In the genomic region with DNA sequence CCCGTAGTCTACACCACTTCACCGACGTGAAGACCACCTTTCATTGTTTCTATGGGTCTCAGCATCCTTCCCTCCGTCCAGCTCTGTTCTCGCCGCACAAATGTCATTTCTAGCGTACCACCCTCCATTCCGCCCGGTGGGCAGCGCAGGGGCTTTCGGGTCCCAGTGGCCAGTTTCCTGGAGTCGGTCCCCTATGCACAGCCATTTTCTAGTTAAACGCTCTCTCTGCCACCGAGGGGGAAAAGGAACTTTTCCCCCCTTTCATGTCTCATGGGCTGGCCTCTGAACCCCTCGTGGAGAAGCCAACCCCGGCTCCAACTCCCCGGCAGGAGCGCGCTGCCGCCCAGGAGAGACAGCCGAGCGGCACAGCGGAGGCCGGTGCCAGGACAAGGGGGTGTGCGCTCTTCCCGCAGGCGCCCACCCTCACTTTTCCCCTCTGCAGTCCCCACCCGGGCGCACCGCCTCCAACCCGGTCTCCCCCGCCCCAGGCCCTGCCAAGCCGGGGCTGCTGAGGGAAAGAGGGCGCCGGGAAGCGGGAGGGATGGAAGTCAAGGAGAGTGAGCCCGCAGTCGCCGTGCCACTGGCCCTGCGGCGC, we compare ENCODE assay signal across 8 cellular contexts. TPM values are rescaled to one million over a fixed set of nuclear protein-coding genes. Genes with fewer than 3 reads are reported as not detected.
DNase-seq lines count a peak whose midpoint lies in the region; ATAC-seq lines count a peak whose summit lies in the region.

No MANE protein-coding gene starts in this region.

- no peak overlapping the region for H2BK15ac ChIP-seq in mesendoderm (replicated peaks; ENCODE audit: low read depth)

- peak overlapping the region; percentile 94 for H3K56ac ChIP-seq in mesendoderm (ENCODE audit: low read length)

- WGBS in mesendoderm (ENCODE audit: extremely low coverage, insufficient coverage, low lambda C conversion rate): no CpG with 5 or more reads among the region's 41 CpGs
- WGBS in urinary bladder: under 1% methylated on average over 41 of the region's 41 CpGs

- H2BK5ac ChIP-seq in mesendoderm (ENCODE audit: low read length): no peak overlapping the region

- no peak overlapping the region for H2AK5ac ChIP-seq in mesendoderm (ENCODE audit: low read length)

- H3K27ac ChIP-seq in mesendoderm (ENCODE audit: low read depth, low read length): peak overlapping the region; percentile 92
- peak overlapping the region; percentile 48 for H3K27ac ChIP-seq in urinary bladder (ENCODE audit: low read depth)

- peak overlapping the region; percentile 22 for H3K18ac ChIP-seq in mesendoderm (ENCODE audit: low read length)

- peak overlapping the region; percentile 88 for H3K9ac ChIP-seq in mesendoderm (ENCODE audit: low read length)

- H3K4me1 ChIP-seq in mesendoderm (ENCODE audit: control insufficient read depth, low read depth, low read length) (peaks cover 8% of the 10 kb centered on the region), urinary bladder (ENCODE audit: insufficient read depth) (no peaks in the 10 kb centered on the region)

- H4K8ac ChIP-seq in mesendoderm (ENCODE audit: low read depth, low read length): no peak overlapping the region

- H3K4me3 ChIP-seq in MG63: peak overlapping the region; percentile 78
- peak overlapping the region; percentile 79 for H3K4me3 ChIP-seq in mesendoderm (ENCODE audit: low read length)
- peak overlapping the region; percentile 90 for H3K4me3 ChIP-seq in urinary bladder (ENCODE audit: low read depth, low read length)

- DNase-seq in EH (ENCODE audit: low read depth) (peak; percentile 32), MG63 (no peak), cerebellum (ENCODE audit: low spot score) (peak; percentile 25), mesendoderm (no peak), SW 1271 (lab: John Stamatoyannopoulos, UW) (no peak), NCI-H446 treated with DMSO at 0.1 percent for 48 hours (lab: John Stamatoyannopoulos, UW) (no peak)

- H3K9me3 ChIP-seq in MG63: no peaks in the 10 kb centered on the region

- H4K5ac ChIP-seq in mesendoderm (ENCODE audit: low read length): no peak overlapping the region

- peak; percentile 12 for ATAC-seq in GM21529 (IDR thresholded peaks at IDR 0.05; ENCODE audit: unreplicated experiment)

- H3K4me2 ChIP-seq in mesendoderm (ENCODE audit: low read length): peak overlapping the region; percentile 80

- peak overlapping the region; percentile 28 for H3K4ac ChIP-seq in mesendoderm (ENCODE audit: low read depth, low read length)

- no peak overlapping the region for H2BK120ac ChIP-seq in mesendoderm (ENCODE audit: low read depth, low read length)

- no peak overlapping the region for H3K23ac ChIP-seq in mesendoderm (ENCODE audit: low read length)

- H3K27me3 ChIP-seq in MG63 (no peaks in the 10 kb centered on the region), mesendoderm (ENCODE audit: insufficient read depth, low read length, poor library complexity) (no peaks in the 10 kb centered on the region)

- H3K79me2 ChIP-seq in mesendoderm (ENCODE audit: control insufficient read depth, insufficient read depth, low read length): peaks cover 3% of the 10 kb centered on the region

- peaks cover 6% of the 10 kb centered on the region for H3K79me1 ChIP-seq in mesendoderm (ENCODE audit: low read length)

- H3K36me3 ChIP-seq in MG63: no peaks in the 10 kb centered on the region
- H3K36me3 ChIP-seq in mesendoderm (ENCODE audit: control insufficient read depth, insufficient read depth, low read length): no peaks in the 10 kb centered on the region
- no peaks in the 10 kb centered on the region for H3K36me3 ChIP-seq in urinary bladder (ENCODE audit: insufficient read depth)

RNA-seq across cellular contexts. Expression of a gene that starts 0.7 kb away (rescaled TPM):
- total RNA-seq in MG63 (2014; rRNA removed; shearing (Covaris generic); ENCODE audit: low replicate concordance): 28.1 and 36.1 TPM in 2 replicates
- total RNA-seq in cerebellum (105 TPM), urinary bladder (67.8 TPM)
- 38.9 TPM for polyA plus RNA-seq in mesendoderm (2013, experiment 1 of 2)
- 39.4 TPM for polyA plus RNA-seq in mesendoderm (2013, experiment 2 of 2)
- 20.6 TPM for polyA plus RNA-seq in urinary bladder

RNA-seq across cellular contexts. Expression of a gene that starts 43.1 kb away (rescaled TPM):
- 296 and 355 TPM in 2 replicates for total RNA-seq in MG63 (2014; rRNA removed; shearing (Covaris generic); ENCODE audit: low replicate concordance)
- total RNA-seq in cerebellum (554 TPM), urinary bladder (37.2 TPM)
- polyA plus RNA-seq in mesendoderm (2013, experiment 1 of 2): 1,131 TPM
- 1,131 TPM for polyA plus RNA-seq in mesendoderm (2013, experiment 2 of 2)
- 81.6 TPM for polyA plus RNA-seq in urinary bladder

Comparison
In these comparisons a context has a peak if more than half of its experiments do, and no peak if none do; other contexts are left out.
1. DNase-seq: peak in EH (single experiment) and cerebellum (single experiment); none in MG63 (single experiment), mesendoderm (single experiment), SW 1271 (0 of 2) and NCI-H446 treated with DMSO at 0.1 percent for 48 hours (single experiment).
2. Peak in every context shown above with its lines, with median percentiles within 50 percentile points of each other: H3K4me3 ChIP-seq.